Comparison of ENCODE assay signal across 11 cellular contexts in genomic region chr17:8393470-8394231, GRCh38. TPM values are rescaled to one million over a fixed set of nuclear protein-coding genes. Genes with fewer than 3 reads are reported as not detected.
DNase-seq lines count a peak whose midpoint lies in the region; ATAC-seq and TF ChIP-seq lines count a peak whose summit lies in the region.
"Had no signal": no experiment of that assay in that cellular context is flagged by ENCODE, and none has a peak within 500 bp of the region (broad histone marks: within the 10 kb centered on the region; RNA-seq: fewer than 3 reads in every experiment).

No MANE protein-coding gene starts in this region.

- peak overlapping the region; percentile 80 for H3K27ac Mint-ChIP-seq in activated naive CD8-positive, alpha-beta T cell

- H3K36me3 ChIP-seq in OCI-LY7 (ENCODE audit: insufficient read depth, low read length) = no peaks in the 10 kb centered on the region
- no peaks in the 10 kb centered on the region for H3K36me3 ChIP-seq in mucosa of descending colon (ENCODE audit: low read depth)
- no peaks in the 10 kb centered on the region for H3K36me3 ChIP-seq in SK-N-SH (replicated peaks in 1 of 2; ENCODE audit: control insufficient read depth in 1 of 2, insufficient read depth in 2 of 2, low read length in 1 of 2)

- TF ChIP-seq CTCF in OCI-LY7 (conservative IDR thresholded peaks at IDR 0.05; ENCODE audit: low read length) (no peak), mucosa of descending colon (IDR thresholded peaks at IDR 0.05) (no peak), SK-N-SH (IDR thresholded peaks at IDR 0.05) (no peak)

- no peaks in the 10 kb centered on the region for H3F3A ChIP-seq in SK-N-SH (replicated peaks; ENCODE audit: insufficient read depth)

- H2AFZ ChIP-seq in OCI-LY7 (ENCODE audit: low read length) = peak overlapping the region; percentile 58
- H2AFZ ChIP-seq in SK-N-SH (ENCODE audit: low read depth) = no peak overlapping the region

- no peaks in the 10 kb centered on the region for H3K9me3 ChIP-seq in OCI-LY7 (ENCODE audit: low read length)
- H3K9me3 ChIP-seq in mucosa of descending colon = no peaks in the 10 kb centered on the region
- H3K9me3 ChIP-seq in SK-N-SH = no peaks in the 10 kb centered on the region

- no peaks in the 10 kb centered on the region for H3K36me3 Mint-ChIP-seq in activated naive CD8-positive, alpha-beta T cell

- intact Hi-C loops in OCI-LY7 (cut with micrococcal nuclease; ENCODE audit: unreplicated experiment) = no loop called here
- intact Hi-C loops in mucosa of descending colon (cut with DNase I, micrococcal nuclease) = no loop called here

- CTCF ChIA-PET in OCI-LY7 (lab: Charles Lee; ENCODE audit: unreplicated experiment) = no interaction called here
- CTCF ChIA-PET in SK-N-SH (lab: Yijun Ruan, JAX) = interaction anchor here (0.6 to 2.7 kb wide), 6 partner anchors 11 to 392 kb away, joined by 3 to 16 read pairs (median 6); partner anchors contain the start of genes KRABD2 and RPL26

- H3K4me3 ChIP-seq in OCI-LY7 (ENCODE audit: low read depth, low read length, poor library complexity, severe bottlenecking) (no peak overlapping the region), mucosa of descending colon (no peak overlapping the region), SK-N-SH (ENCODE audit: low read depth in 2 of 2, low read length in 1 of 2) (no peak overlapping the region)

- no peaks in the 10 kb centered on the region for H3K9me2 ChIP-seq in OCI-LY7 (ENCODE audit: insufficient read depth, low read length)
- no peaks in the 10 kb centered on the region for H3K9me2 ChIP-seq in SK-N-SH

- H4K20me1 ChIP-seq in OCI-LY7 (ENCODE audit: insufficient read depth, low read length) (no peaks in the 10 kb centered on the region), SK-N-SH (ENCODE audit: insufficient read depth) (no peaks in the 10 kb centered on the region)

- peaks cover 7% of the 10 kb centered on the region for H3K27me3 Mint-ChIP-seq in activated naive CD8-positive, alpha-beta T cell

- peak overlapping the region; percentile 33 for H3K4me2 ChIP-seq in OCI-LY7 (ENCODE audit: low read length)
- no peak overlapping the region for H3K4me2 ChIP-seq in SK-N-SH

- H3K4me1 Mint-ChIP-seq in activated naive CD8-positive, alpha-beta T cell (ENCODE audit: low read depth) = peaks cover 11% of the 10 kb centered on the region

- peak; percentile 95 for ATAC-seq in mucosa of descending colon
- no peak for ATAC-seq in HG02973 (IDR thresholded peaks at IDR 0.05; ENCODE audit: unreplicated experiment)

- H3K27ac ChIP-seq in OCI-LY7 (ENCODE audit: low read depth, low read length, poor library complexity, severe bottlenecking) (no peak overlapping the region), SK-N-SH (ENCODE audit: low read depth in 2 of 2, low read length in 1 of 2) (no peak overlapping the region)

- H3K9ac ChIP-seq in SK-N-SH = no peak overlapping the region

- peak overlapping the region; percentile 32 for H3K4me3 Mint-ChIP-seq in activated naive CD8-positive, alpha-beta T cell

- H3K9me3 Mint-ChIP-seq in activated naive CD8-positive, alpha-beta T cell (ENCODE audit: low read depth) = no peaks in the 10 kb centered on the region

- BruUV-seq in OCI-LY7 (replicated peaks; lab: Mats Ljungman, UMichigan) = no TSS peak

- no peak for TF ChIP-seq EP300 in SK-N-SH (IDR thresholded peaks at IDR 0.05; ENCODE audit: borderline replicate concordance in 1 of 2, low read depth in 1 of 2, low read length in 1 of 2)

- POLR2A ChIA-PET in OCI-LY7 (lab: Charles Lee) (interaction anchor here (0.6 to 2.2 kb wide), 4 partner anchors 10 to 508 kb away, joined by 3 to 5 read pairs (median 4); no protein-coding TSS in a partner anchor), SK-N-SH (lab: Yijun Ruan, JAX) (no interaction called here)

- WGBS in SK-N-SH (ENCODE audit: low lambda C conversion rate) = 75% methylated on average over 8 of the region's 8 CpGs

- H3K4me1 ChIP-seq in OCI-LY7 (ENCODE audit: insufficient read depth, low read length, poor library complexity, severe bottlenecking) (peaks cover 12% of the 10 kb centered on the region), mucosa of descending colon (ENCODE audit: low read depth) (peaks cover 4% of the 10 kb centered on the region), SK-N-SH (ENCODE audit: control insufficient read depth in 1 of 2, insufficient read depth in 2 of 2, low read depth in 1 of 2, low read length in 1 of 2) (no peaks in the 10 kb centered on the region; a peak in 1 of 4 replicates)

- DNase-seq in ELF-1 (ENCODE audit: low read depth, low spot score) = peak; percentile 44
- peak; percentile 71 for DNase-seq in OCI-LY7 (ENCODE audit: low spot score)
- peak in 1 of 3 donors; percentile 56 for DNase-seq in mucosa of descending colon
- DNase-seq in NCI-H2107 (lab: John Stamatoyannopoulos, UW) = no peak
- no peak for DNase-seq in NCI-H2029 (lab: John Stamatoyannopoulos, UW)
- DNase-seq in SK-N-SH = no peak
- DNase-seq: mesenchymal stem cell, NCI-H82 had no signal

- H3K27me3 ChIP-seq in SK-N-SH (ENCODE audit: insufficient read depth) = peaks cover 23% of the 10 kb centered on the region; the same call in 1 of the 2 replicates

- H3K79me2 ChIP-seq in OCI-LY7 (ENCODE audit: insufficient read depth, low read depth, low read length) = no peaks in the 10 kb centered on the region
- H3K79me2 ChIP-seq in SK-N-SH (ENCODE audit: insufficient read depth) = no peaks in the 10 kb centered on the region

- no peak for TF ChIP-seq RAD21 in SK-N-SH (IDR thresholded peaks at IDR 0.05; ENCODE audit: low read length)

TF ChIP-seq in SK-N-SH, 30 proteins besides CTCF, POLR2A, EP300 and RAD21 (continues in another document):
- TF ChIP-seq IRF3 (IDR thresholded peaks at IDR 0.05; ENCODE audit: low read depth, low read length) = no peak
- no peak for TF ChIP-seq FOXM1 (IDR thresholded peaks at IDR 0.05; ENCODE audit: low read depth)
- TF ChIP-seq GATA2 (CRISPR knock-in tag; IDR thresholded peaks at IDR 0.05) = no peak
- TF ChIP-seq TAF1 (IDR thresholded peaks at IDR 0.05; ENCODE audit: borderline replicate concordance, low read depth, low read length) = no peak
- no peak for TF ChIP-seq USF2 (IDR thresholded peaks at IDR 0.05; ENCODE audit: borderline replicate concordance, low read depth, low read length)
- no peak for TF ChIP-seq ZBTB33 (IDR thresholded peaks at IDR 0.05; ENCODE audit: borderline replicate concordance, low read depth)
- TF ChIP-seq GABPA (IDR thresholded peaks at IDR 0.05; ENCODE audit: low read depth) = no peak
- TF ChIP-seq SIN3A (IDR thresholded peaks at IDR 0.05; ENCODE audit: borderline replicate concordance, low read depth, low read length) = no peak
- TF ChIP-seq FOXJ3 (CRISPR knock-in tag; IDR thresholded peaks at IDR 0.05) = no peak

RNA-seq across cellular contexts. Expression of gene RNF222, which starts 4.0 kb away (rescaled TPM):
- total RNA-seq in OCI-LY7 (2014; rRNA removed; shearing (Covaris generic)) = 0.06 TPM in 1 of 2 replicates, not detected in the other
- total RNA-seq in OCI-LY7 (2022) (0.15 TPM in 2 replicates), mucosa of descending colon (not detected)
- polyA plus RNA-seq in SK-N-SH (2012; rRNA removed) = not detected in 2 replicates
- not detected in 2 replicates for polyA plus RNA-seq in SK-N-SH (2012; cell fraction: cytosol; rRNA removed)
- not detected in 2 replicates for polyA plus RNA-seq in SK-N-SH (2012; cell fraction: nucleus; rRNA removed)

RNA-seq across cellular contexts. Expression of gene RPL26, which starts 10.7 kb away (rescaled TPM):
- total RNA-seq in OCI-LY7 (2014; rRNA removed; shearing (Covaris generic)) = 4,013 and 5,038 TPM in 2 replicates
- total RNA-seq in OCI-LY7 (2022) = 3,139 and 3,331 TPM in 2 replicates
- 1,000 to 10,000 TPM; 1,217 to 1,361 (median 1,229) TPM for total RNA-seq in mucosa of descending colon
- 4,770 and 5,684 TPM in 2 replicates for polyA plus RNA-seq in SK-N-SH (2012; rRNA removed)
- 7,597 and 10,418 TPM in 2 replicates for polyA plus RNA-seq in SK-N-SH (2012; cell fraction: cytosol; rRNA removed)
- 774 and 1,084 TPM in 2 replicates for polyA plus RNA-seq in SK-N-SH (2012; cell fraction: nucleus; rRNA removed)

RNA-seq across cellular contexts. Expression of gene NDEL1, which starts 42.0 kb away (rescaled TPM):
- total RNA-seq in OCI-LY7 (2014; rRNA removed; shearing (Covaris generic)) = 37.9 and 40.0 TPM in 2 replicates
- total RNA-seq in OCI-LY7 (2022) (65.7 and 69.9 TPM in 2 replicates), mucosa of descending colon (10 to 100 TPM; 57.5 to 80.5 (median 63.6) TPM)
- 49.5 and 58.6 TPM in 2 replicates for polyA plus RNA-seq in SK-N-SH (2012; rRNA removed)
- 45.2 and 46.2 TPM in 2 replicates for polyA plus RNA-seq in SK-N-SH (2012; cell fraction: cytosol; rRNA removed)
- polyA plus RNA-seq in SK-N-SH (2012; cell fraction: nucleus; rRNA removed) = 66.3 and 89.2 TPM in 2 replicates

RNA-seq across cellular contexts. Expression of gene ODF4, which starts 54.0 kb away (rescaled TPM):
- total RNA-seq in OCI-LY7 (2014; rRNA removed; shearing (Covaris generic)) = not detected in 2 replicates
- total RNA-seq in OCI-LY7 (2022) = not detected in 2 replicates
- not detected for total RNA-seq in mucosa of descending colon
- polyA plus RNA-seq in SK-N-SH (2012; rRNA removed) = not detected in 2 replicates
- polyA plus RNA-seq in SK-N-SH (2012; cell fraction: cytosol; rRNA removed) = not detected in 2 replicates
- polyA plus RNA-seq in SK-N-SH (2012; cell fraction: nucleus; rRNA removed) = not detected in 2 replicates
- total RNA-seq: G401 had no signal

Comparison
In these comparisons a context has a peak if more than half of its experiments do, and no peak if none do; other contexts are left out.
1. DNase-seq: peak in ELF-1 (single experiment) and OCI-LY7 (single experiment); none in NCI-H2107 (single experiment), NCI-H2029 (single experiment) and SK-N-SH (single experiment).